8 cellular contexts compared by ENCODE assay signal in the genomic region with DNA sequence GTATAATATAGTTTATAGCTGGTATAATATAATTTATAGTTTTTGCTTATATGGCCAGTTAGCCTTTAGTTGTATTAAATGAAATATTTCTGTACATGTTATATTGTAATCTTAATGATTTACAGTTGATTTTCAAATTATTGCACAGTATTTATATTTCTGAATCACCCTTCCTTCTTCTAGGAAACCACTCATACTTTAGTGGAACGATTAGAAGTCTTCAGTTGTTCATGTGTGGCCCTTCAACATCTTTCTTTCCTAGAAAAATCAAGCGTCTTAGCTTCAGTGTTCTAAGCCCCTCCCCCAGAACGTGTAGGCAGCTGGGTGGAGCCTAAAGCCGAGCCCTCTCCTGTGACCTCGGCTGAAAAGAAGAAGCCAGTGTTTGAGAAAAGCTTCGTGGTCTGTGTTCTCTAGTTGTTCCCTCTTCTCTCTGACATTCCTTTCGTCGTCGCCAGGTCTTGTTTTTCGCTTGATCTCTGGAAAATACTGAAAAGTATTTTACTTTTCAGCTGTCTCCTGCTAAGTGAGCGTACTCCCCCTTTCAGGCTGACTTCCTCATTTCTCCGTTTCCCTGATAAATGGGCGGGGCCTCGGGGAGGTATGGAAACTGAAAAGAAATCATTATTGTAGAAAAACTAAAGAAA. TPM values are rescaled to one million over a fixed set of nuclear protein-coding genes. Genes with fewer than 3 reads are reported as not detected.
DNase-seq lines count a peak whose midpoint lies in the region; ATAC-seq and TF ChIP-seq lines count a peak whose summit lies in the region.

A gene with protein sequence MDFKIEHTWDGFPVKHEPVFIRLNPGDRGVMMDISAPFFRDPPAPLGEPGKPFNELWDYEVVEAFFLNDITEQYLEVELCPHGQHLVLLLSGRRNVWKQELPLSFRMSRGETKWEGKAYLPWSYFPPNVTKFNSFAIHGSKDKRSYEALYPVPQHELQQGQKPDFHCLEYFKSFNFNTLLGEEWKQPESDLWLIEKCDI (plus strand): TSS at position 342 of the 644 bp plus-strand sequence. CDS start 6,459 bp downstream, outside the sequence.

- intact Hi-C loops in colonic mucosa (cut with DNase I) (no loop called here), left colon (cut with DNase I, micrococcal nuclease) (no loop called here)

- H3K27ac ChIP-seq in colonic mucosa, result peak within 1 kb of the TSS; percentile 75

- no peaks in the 10 kb centered on the region for H3K9me3 ChIP-seq in colonic mucosa

- H3K4me1 ChIP-seq in colonic mucosa, result no peaks in the 10 kb centered on the region

- ATAC-seq in HG02938 (IDR thresholded peaks at IDR 0.05; ENCODE audit: unreplicated experiment) (peak; percentile 36), left colon (peak; percentile 56)

- no peaks in the 10 kb centered on the region for H3K27me3 ChIP-seq in colonic mucosa

- no peaks in the 10 kb centered on the region for H3K36me3 ChIP-seq in colonic mucosa

- DNase-seq in NCI-H187 (lab: John Stamatoyannopoulos, UW) (peak; percentile 14 to 25), NCI-H187 treated with DMSO at 0.1 percent for 48 hours (lab: John Stamatoyannopoulos, UW) (no peak), NCI-H2227 treated with DMSO at 0.1 percent for 48 hours (lab: John Stamatoyannopoulos, UW) (peak; percentile 65), colonic mucosa (peak; percentile 84), left colon (peak; percentile 75 to 80)
- DNase-seq in activated CD4-positive, alpha-beta T cell treated with anti-CD3 and anti-CD28 coated beads for 24 hours (ENCODE audit: low read depth in 2 of 2), result peak; percentile 50 to 60
- DNase-seq in stimulated activated CD4-positive, alpha-beta T cell treated with anti-CD3 and anti-CD28 coated beads, Interleukin-2, amount 100 ng/mL, for 24 hours, result peak; percentile 75 to 81

- H3K9ac ChIP-seq in colonic mucosa (ENCODE audit: low read depth in 2 of 2, low read length in 2 of 2), result peak within 1 kb of the TSS; percentile 75 to 91

- TF ChIP-seq CTCF in colonic mucosa (IDR thresholded peaks at IDR 0.05), result no peak

- H3K4me3 ChIP-seq in colonic mucosa, result peak within 1 kb of the TSS; percentile 44

RNA-seq across cellular contexts. Expression of the gene that starts here (rescaled TPM):
- total RNA-seq in colonic mucosa (10 to 100 TPM; 14.9 to 31.2 TPM), left colon (10 to 100 TPM; 23.4 to 42.9 TPM)
